ENCODE assay signal across 2 cellular contexts in genomic region chr2:134461511-134461910, GRCh38.
TF ChIP-seq lines count a peak whose summit lies in the region.

No MANE protein-coding gene starts in this region.

TF ChIP-seq in IMR-90, 13 proteins besides CTCF, POLR2A, EP300 and RAD21:
- TF ChIP-seq SMC3 (IDR thresholded peaks at IDR 0.05; ENCODE audit: low read depth, low read length), result no peak
- peak; percentile 83 for TF ChIP-seq RFX5 (IDR thresholded peaks at IDR 0.05; ENCODE audit: low read depth, low read length)
TF ChIP-seq in IMR-90: peak in this region for 1.

TF ChIP-seq in H1, 55 proteins besides CTCF, POLR2A, EP300 and RAD21:
- TF ChIP-seq GABPA (IDR thresholded peaks at IDR 0.05; ENCODE audit: borderline replicate concordance, insufficient read depth, low read length) (no peak), FOSL1 (IDR thresholded peaks at IDR 0.05; ENCODE audit: insufficient read depth, low read depth, low read length) (no peak), SP2 (IDR thresholded peaks at IDR 0.05; ENCODE audit: low read length) (no peak), RXRA (IDR thresholded peaks at IDR 0.05; ENCODE audit: insufficient read depth, low read depth, low read length) (no peak), RFX5 (IDR thresholded peaks at IDR 0.05; ENCODE audit: borderline replicate concordance, low read depth, low read length) (peak; percentile 69; the same call in 1 of the 2 replicates), TAF1 (IDR thresholded peaks at IDR 0.05; ENCODE audit: low read depth, low read length) (no peak)
